ENCODE assay signal across 27 cellular contexts in the genomic region with DNA sequence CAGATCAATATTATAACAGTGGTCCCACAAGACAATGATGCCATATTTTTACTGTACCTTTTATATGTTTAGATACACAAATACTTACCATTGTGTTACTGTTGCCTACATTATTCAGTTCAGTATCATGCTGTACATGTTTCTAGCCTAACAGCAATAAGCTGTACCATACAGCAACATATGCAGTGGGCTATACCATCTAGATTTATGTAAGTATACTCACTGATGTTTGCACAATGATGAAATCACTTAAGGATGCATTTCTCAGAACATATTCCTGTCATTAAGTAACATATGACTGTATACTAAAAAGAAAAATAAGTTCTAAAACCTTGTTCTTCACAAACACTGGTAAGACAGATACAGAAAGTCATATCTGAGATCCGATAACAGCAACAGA.
A peak's percentile ranks its signal among the peaks of the same experiment; 100 is the strongest.
DNase-seq lines count a peak whose midpoint lies in the region; ATAC-seq and TF ChIP-seq lines count a peak whose summit lies in the region.
"Had no signal": no experiment of that assay in that cellular context is flagged by ENCODE, and none has a peak within 500 bp of the region (broad histone marks: within the 10 kb centered on the region; RNA-seq: fewer than 3 reads in every experiment).

No MANE protein-coding gene starts in this region.

- no TSS peak for BruUV-seq in Caco-2 (replicated peaks; lab: Mats Ljungman, UMichigan)

- H3K9me3 Mint-ChIP-seq in Caco-2 (ENCODE audit: unreplicated experiment): no peaks in the 10 kb centered on the region
- no peaks in the 10 kb centered on the region for H3K9me3 Mint-ChIP-seq in chondrocyte (ENCODE audit: low read depth)
- H3K9me3 Mint-ChIP-seq in endodermal cell: no peaks in the 10 kb centered on the region
- H3K9me3 Mint-ChIP-seq: dendritic cell treated with granulocyte-macrophage colony-stimulating factor and Interleukin-4, amounts not matched to agents 40 ng/mL and 50 ng/mL, for 4 days had no signal

- H3K27me3 Mint-ChIP-seq in Caco-2 (ENCODE audit: insufficient read depth, unreplicated experiment) (no peaks in the 10 kb centered on the region), chondrocyte (ENCODE audit: low read depth) (no peaks in the 10 kb centered on the region), endodermal cell (ENCODE audit: insufficient read depth) (no peaks in the 10 kb centered on the region)
- H3K27me3 Mint-ChIP-seq: dendritic cell treated with granulocyte-macrophage colony-stimulating factor and Interleukin-4, amounts not matched to agents 40 ng/mL and 50 ng/mL, for 4 days had no signal

- no peak for TF ChIP-seq CTCF in Caco-2 (IDR thresholded peaks at IDR 0.05; ENCODE audit: insufficient read depth in 1 of 2, low read depth in 1 of 2, low read length in 1 of 2, severe bottlenecking in 1 of 2, unreplicated experiment in 1 of 2)
- no peak for TF ChIP-seq CTCF in KMS-11 (conservative IDR thresholded peaks at IDR 0.05; ENCODE audit: low read depth, low read length)
- TF ChIP-seq CTCF in chondrocyte (IDR thresholded peaks at IDR 0.05): no peak
- no peak for TF ChIP-seq CTCF in osteoblast (IDR thresholded peaks at IDR 0.05; ENCODE audit: extremely low read depth, low read depth, low read length)
- TF ChIP-seq CTCF in right lobe of liver (IDR thresholded peaks at IDR 0.05): no peak
- TF ChIP-seq CTCF in endodermal cell (conservative IDR thresholded peaks at IDR 0.05): no peak

- H3K4me1 Mint-ChIP-seq in Caco-2 (ENCODE audit: low read depth, unreplicated experiment) (peaks cover 22% of the 10 kb centered on the region), chondrocyte (ENCODE audit: low read depth) (peaks cover 28% of the 10 kb centered on the region), endodermal cell (peaks cover 18% of the 10 kb centered on the region)

- POLR2A ChIA-PET in Caco-2 (lab: Charles Lee): no interaction called here

- H3K79me2 ChIP-seq in KMS-11 (ENCODE audit: insufficient read depth, low read depth): no peaks in the 10 kb centered on the region
- no peaks in the 10 kb centered on the region for H3K79me2 ChIP-seq in osteoblast (ENCODE audit: insufficient read depth, low read length)

- H3K36me3 Mint-ChIP-seq in Caco-2 (ENCODE audit: insufficient read depth, unreplicated experiment) (peaks cover 6% of the 10 kb centered on the region), chondrocyte (ENCODE audit: low read depth) (no peaks in the 10 kb centered on the region), endodermal cell (ENCODE audit: low read depth) (no peaks in the 10 kb centered on the region)

- intact Hi-C loops in Caco-2 (cut with micrococcal nuclease; ENCODE audit: unreplicated experiment): no loop called here
- intact Hi-C loops in right lobe of liver (cut with DNase I): no loop called here

- H3K4me3 Mint-ChIP-seq in Caco-2 (ENCODE audit: unreplicated experiment) (no peak overlapping the region), chondrocyte (ENCODE audit: unreplicated experiment) (no peak overlapping the region), endodermal cell (no peak overlapping the region)
- H3K4me3 Mint-ChIP-seq: dendritic cell treated with granulocyte-macrophage colony-stimulating factor and Interleukin-4, amounts not matched to agents 40 ng/mL and 50 ng/mL, for 4 days had no signal

- H2AFZ ChIP-seq in KMS-11 (ENCODE audit: low read depth) (peak overlapping the region; percentile 53), osteoblast (ENCODE audit: low read length) (peak overlapping the region; percentile 76)

- peaks cover 28% of the 10 kb centered on the region for H3K4me1 ChIP-seq in Caco-2
- H3K4me1 ChIP-seq in KMS-11 (ENCODE audit: low read depth, poor library complexity, severe bottlenecking): no peaks in the 10 kb centered on the region
- peaks cover 4% of the 10 kb centered on the region for H3K4me1 ChIP-seq in osteoblast (ENCODE audit: insufficient read depth, low read length)
- no peaks in the 10 kb centered on the region for H3K4me1 ChIP-seq in right lobe of liver
- no peaks in the 10 kb centered on the region for H3K4me1 ChIP-seq in endodermal cell (ENCODE audit: control insufficient read depth, insufficient read depth, low read length)
- H3K4me1 ChIP-seq: psoas muscle, upper lobe of left lung had no signal

- CTCF ChIA-PET in Caco-2 (lab: Charles Lee): no interaction called here

- no peak for DNase-seq in Caco-2
- no peak for DNase-seq in chondrocyte (ENCODE audit: low spot score)
- DNase-seq in osteoblast (ENCODE audit: insufficient read length, low spot score, missing footprints): no peak
- DNase-seq in right lobe of liver: no peak
- DNase-seq in endodermal cell: no peak
- DNase-seq: activated CD4-positive, alpha-beta T cell treated with anti-CD3 and anti-CD28 coated beads for 4 hours; activated naive CD4-positive, alpha-beta T cell treated with Interleukin-2 at 50 U/mL for 16 hours; activated T-cell treated with anti-CD3 and anti-CD28 coated beads, Interleukin-2, amount 50 U/mL, for 48 hours; amygdala; BE2C; DND-41; glutamatergic neuron; NCI-H1417; NCI-H2081; NCI-H446; psoas muscle; RPMI8226; stimulated activated CD4-positive, alpha-beta T cell treated with anti-CD3 and anti-CD28 coated beads, Interleukin-2, amount 100 ng/mL, for 24 hours; T-helper 2 cell; upper lobe of left lung had no signal

- H3K4me3 ChIP-seq in Caco-2 (ENCODE audit: low read depth, low read length): no peak overlapping the region
- H3K4me3 ChIP-seq in KMS-11 (IDR thresholded peaks at IDR 0.05; ENCODE audit: insufficient read depth, low read depth, low read length): no peak overlapping the region
- peak overlapping the region; percentile 9 for H3K4me3 ChIP-seq in osteoblast (ENCODE audit: insufficient read depth, low read length)
- no peak overlapping the region for H3K4me3 ChIP-seq in right lobe of liver
- no peak overlapping the region for H3K4me3 ChIP-seq in endodermal cell (ENCODE audit: low read length)
- H3K4me3 ChIP-seq: cardiac muscle cell, psoas muscle, SK-N-MC, skin epidermis, upper lobe of left lung had no signal

- H3K27me3 ChIP-seq in Caco-2 (replicated peaks; ENCODE audit: control insufficient read depth, insufficient read depth, low read length) (no peaks in the 10 kb centered on the region), KMS-11 (ENCODE audit: insufficient read depth, low read depth) (no peaks in the 10 kb centered on the region), osteoblast (ENCODE audit: insufficient read depth, low read length) (no peaks in the 10 kb centered on the region), right lobe of liver (no peaks in the 10 kb centered on the region), endodermal cell (ENCODE audit: control insufficient read depth, insufficient read depth, low read length, poor library complexity, severe bottlenecking) (no peaks in the 10 kb centered on the region)
- H3K27me3 ChIP-seq: BE2C, cardiac muscle cell, upper lobe of left lung had no signal

- 69% methylated on average over 1 of the region's 1 CpG for WGBS in right lobe of liver (ENCODE audit: insufficient coverage, low coverage, low lambda C conversion rate, missing lambda C conversion rate)
- WGBS in endodermal cell (ENCODE audit: insufficient coverage in 1 of 2, insufficient read length in 1 of 2), 2 experiments: 90% methylated on average over 1 of the region's 1 CpG; no CpG with 5 or more reads in 1 of the 2 experiments

- ATAC-seq in GM21515 (IDR thresholded peaks at IDR 0.05; ENCODE audit: unreplicated experiment) (no peak), right lobe of liver (no peak), HG03521 (IDR thresholded peaks at IDR 0.05; ENCODE audit: unreplicated experiment) (no peak)
- ATAC-seq: psoas muscle had no signal

- H3K27ac ChIP-seq in KMS-11 (no peak overlapping the region), osteoblast (ENCODE audit: low read depth, low read length) (no peak overlapping the region), right lobe of liver (no peak overlapping the region), endodermal cell (ENCODE audit: low read depth, low read length) (no peak overlapping the region)
- H3K27ac ChIP-seq: cardiac muscle cell, psoas muscle, SK-N-MC, skin epidermis, upper lobe of left lung had no signal

- no peak for TF ChIP-seq POLR2A in right lobe of liver (IDR thresholded peaks at IDR 0.05)

- H3K9me3 ChIP-seq in Caco-2 (no peaks in the 10 kb centered on the region), osteoblast (ENCODE audit: low read depth, low read length) (no peaks in the 10 kb centered on the region), right lobe of liver (no peaks in the 10 kb centered on the region), endodermal cell (ENCODE audit: control insufficient read depth, low read length) (no peaks in the 10 kb centered on the region)
- H3K9me3 ChIP-seq: BE2C, psoas muscle, upper lobe of left lung had no signal

- peak overlapping the region; percentile 80 for H3K27ac Mint-ChIP-seq in Caco-2 (ENCODE audit: unreplicated experiment)
- H3K27ac Mint-ChIP-seq in chondrocyte (ENCODE audit: unreplicated experiment): peak overlapping the region; percentile 47
- H3K27ac Mint-ChIP-seq in endodermal cell: no peak overlapping the region
- H3K27ac Mint-ChIP-seq: dendritic cell treated with granulocyte-macrophage colony-stimulating factor and Interleukin-4, amounts not matched to agents 40 ng/mL and 50 ng/mL, for 4 days had no signal

- no peak overlapping the region; the same call in 1 of the 2 replicates for H3K9ac ChIP-seq in KMS-11
- H3K9ac ChIP-seq in endodermal cell (ENCODE audit: extremely low read depth, low read length, poor library complexity, severe bottlenecking): no peak overlapping the region

- H3K4me2 ChIP-seq in KMS-11 (peak overlapping the region; percentile 41), osteoblast (ENCODE audit: insufficient read depth, low read length) (peak overlapping the region; percentile 64)

- H4K20me1 ChIP-seq in KMS-11 (ENCODE audit: insufficient read depth) (no peaks in the 10 kb centered on the region), osteoblast (ENCODE audit: insufficient read depth, low read length) (no peaks in the 10 kb centered on the region)

- no peaks in the 10 kb centered on the region for H3K36me3 ChIP-seq in Caco-2 (ENCODE audit: control insufficient read depth, insufficient read depth, low read length)
- H3K36me3 ChIP-seq in KMS-11 (ENCODE audit: insufficient read depth): no peaks in the 10 kb centered on the region
- no peaks in the 10 kb centered on the region for H3K36me3 ChIP-seq in osteoblast (ENCODE audit: insufficient read depth, low read length)
- H3K36me3 ChIP-seq in right lobe of liver: no peaks in the 10 kb centered on the region
- H3K36me3 ChIP-seq in endodermal cell (ENCODE audit: control insufficient read depth, insufficient read depth, low read length): no peaks in the 10 kb centered on the region
- H3K36me3 ChIP-seq: BE2C, cardiac muscle cell, upper lobe of left lung had no signal
